Comparison of ENCODE assay signal across 16 cellular contexts in the genomic region with DNA sequence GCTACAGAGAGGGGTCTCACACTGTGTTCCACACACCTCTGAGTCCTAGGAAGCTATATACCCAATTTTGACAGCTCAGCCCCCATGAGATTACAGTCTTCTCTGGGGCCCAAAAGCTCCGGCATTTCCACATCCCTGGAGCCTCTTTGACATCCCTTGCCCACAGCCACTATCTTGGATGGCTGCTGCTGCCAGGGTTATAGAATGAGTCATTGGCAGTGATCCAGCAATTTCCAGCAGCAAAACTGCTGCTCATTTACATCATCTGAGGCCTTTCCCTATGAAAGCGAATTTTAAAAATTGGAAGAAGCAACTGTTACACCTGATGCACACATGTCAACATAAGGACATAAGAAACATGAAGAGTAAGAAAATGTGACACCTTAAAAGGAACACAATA.
A peak's percentile ranks its signal among the peaks of the same experiment; 100 is the strongest.
DNase-seq lines count a peak whose midpoint lies in the region; ATAC-seq, FAIRE-seq and TF ChIP-seq lines count a peak whose summit lies in the region.
"Had no signal": no experiment of that assay in that cellular context is flagged by ENCODE, and none has a peak within 500 bp of the region (broad histone marks: within the 10 kb centered on the region; RNA-seq: fewer than 3 reads in every experiment).

No MANE protein-coding gene starts in this region.

- H3K4me3 ChIP-seq in fibroblast of the aortic adventitia (ENCODE audit: low read depth, low read length), result no peak overlapping the region
- H3K4me3 ChIP-seq: neural progenitor cell, right lobe of liver had no signal

- DNase-seq in DMS53 (lab: John Stamatoyannopoulos, UW) (peak; percentile 52), DMS53 treated with DMSO at 0.1 percent for 48 hours (lab: John Stamatoyannopoulos, UW; ENCODE audit: unreplicated experiment) (no peak), fibroblast of the aortic adventitia (ENCODE audit: low read depth) (peak; percentile 4), urothelium cell line (ENCODE audit: low spot score) (peak; percentile 26), NCI-H187 treated with DMSO at 0.1 percent for 48 hours (lab: John Stamatoyannopoulos, UW) (no peak), NCI-H69 (lab: John Stamatoyannopoulos, UW) (no peak)
- DNase-seq: activated CD8-positive, alpha-beta memory T cell treated with anti-CD3 and anti-CD28 coated beads, Interleukin-2, amount 10 ng/mL, durations not matched to agents 7 days and 5 days; CD4-positive, CD25-positive, alpha-beta regulatory T cell; H7; kidney; midbrain; right lobe of liver; stimulated activated CD4-positive, alpha-beta T cell treated with anti-CD3 and anti-CD28 coated beads, Interleukin-4, amount 100 ng/mL, for 24 hours had no signal

- no peak for FAIRE-seq in urothelium cell line (lab: Jason Lieb, UNC)

- peak; percentile 72 for ATAC-seq in SK-N-SH treated with all-trans-retinoic acid at 6 μM for 48 hours
- no peak for ATAC-seq in HG02798 (IDR thresholded peaks at IDR 0.05; ENCODE audit: poor library complexity, unreplicated experiment)
- ATAC-seq: activated CD8-positive, alpha-beta memory T cell treated with anti-CD3 and anti-CD28 coated beads, Interleukin-2, amount 10 ng/mL, durations not matched to agents 7 days and 5 days; right lobe of liver had no signal

- no peak for TF ChIP-seq CTCF in fibroblast of the aortic adventitia (IDR thresholded peaks at IDR 0.05; ENCODE audit: insufficient read depth, low read length)

TF ChIP-seq in SK-N-SH treated with all-trans-retinoic acid at 6 μM for 48 hours, 23 proteins besides CTCF, POLR2A, EP300 and RAD21:
- TF ChIP-seq ESRRG (CRISPR knock-in tag; IDR thresholded peaks at IDR 0.05) (no peak), PPARA (CRISPR knock-in tag; IDR thresholded peaks at IDR 0.05; ENCODE audit: borderline replicate concordance) (no peak), ZFP30 (CRISPR knock-in tag; IDR thresholded peaks at IDR 0.05) (no peak), TCF4 (CRISPR knock-in tag; IDR thresholded peaks at IDR 0.05; ENCODE audit: borderline replicate concordance) (no peak), RARB (CRISPR knock-in tag; IDR thresholded peaks at IDR 0.05) (no peak), CSDC2 (CRISPR knock-in tag; IDR thresholded peaks at IDR 0.05) (no peak), ARNTL (CRISPR knock-in tag; IDR thresholded peaks at IDR 0.05; ENCODE audit: borderline replicate concordance, low read depth) (no peak)
- TF ChIP-seq, protein P1, sequence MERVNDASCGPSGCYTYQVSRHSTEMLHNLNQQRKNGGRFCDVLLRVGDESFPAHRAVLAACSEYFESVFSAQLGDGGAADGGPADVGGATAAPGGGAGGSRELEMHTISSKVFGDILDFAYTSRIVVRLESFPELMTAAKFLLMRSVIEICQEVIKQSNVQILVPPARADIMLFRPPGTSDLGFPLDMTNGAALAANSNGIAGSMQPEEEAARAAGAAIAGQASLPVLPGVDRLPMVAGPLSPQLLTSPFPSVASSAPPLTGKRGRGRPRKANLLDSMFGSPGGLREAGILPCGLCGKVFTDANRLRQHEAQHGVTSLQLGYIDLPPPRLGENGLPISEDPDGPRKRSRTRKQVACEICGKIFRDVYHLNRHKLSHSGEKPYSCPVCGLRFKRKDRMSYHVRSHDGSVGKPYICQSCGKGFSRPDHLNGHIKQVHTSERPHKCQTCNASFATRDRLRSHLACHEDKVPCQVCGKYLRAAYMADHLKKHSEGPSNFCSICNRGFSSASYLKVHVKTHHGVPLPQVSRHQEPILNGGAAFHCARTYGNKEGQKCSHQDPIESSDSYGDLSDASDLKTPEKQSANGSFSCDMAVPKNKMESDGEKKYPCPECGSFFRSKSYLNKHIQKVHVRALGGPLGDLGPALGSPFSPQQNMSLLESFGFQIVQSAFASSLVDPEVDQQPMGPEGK (CRISPR knock-in tag; IDR thresholded peaks at IDR 0.05; ENCODE audit: borderline replicate concordance), result no peak
- TF ChIP-seq, protein P2, sequence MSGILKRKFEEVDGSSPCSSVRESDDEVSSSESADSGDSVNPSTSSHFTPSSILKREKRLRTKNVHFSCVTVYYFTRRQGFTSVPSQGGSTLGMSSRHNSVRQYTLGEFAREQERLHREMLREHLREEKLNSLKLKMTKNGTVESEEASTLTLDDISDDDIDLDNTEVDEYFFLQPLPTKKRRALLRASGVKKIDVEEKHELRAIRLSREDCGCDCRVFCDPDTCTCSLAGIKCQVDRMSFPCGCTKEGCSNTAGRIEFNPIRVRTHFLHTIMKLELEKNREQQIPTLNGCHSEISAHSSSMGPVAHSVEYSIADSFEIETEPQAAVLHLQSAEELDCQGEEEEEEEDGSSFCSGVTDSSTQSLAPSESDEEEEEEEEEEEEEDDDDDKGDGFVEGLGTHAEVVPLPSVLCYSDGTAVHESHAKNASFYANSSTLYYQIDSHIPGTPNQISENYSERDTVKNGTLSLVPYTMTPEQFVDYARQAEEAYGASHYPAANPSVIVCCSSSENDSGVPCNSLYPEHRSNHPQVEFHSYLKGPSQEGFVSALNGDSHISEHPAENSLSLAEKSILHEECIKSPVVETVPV (CRISPR knock-in tag; IDR thresholded peaks at IDR 0.05), result no peak
TF ChIP-seq in SK-N-SH treated with all-trans-retinoic acid at 6 μM for 48 hours: peak in this region for 0.

Comparison
In these comparisons a context has a peak if more than half of its experiments do, and no peak if none do; other contexts are left out.
1. DNase-seq: peak in DMS53 (single experiment), fibroblast of the aortic adventitia (single experiment) and urothelium cell line (single experiment); none in DMS53 treated with DMSO at 0.1 percent for 48 hours (single experiment), NCI-H187 treated with DMSO at 0.1 percent for 48 hours (single experiment) and NCI-H69 (single experiment).